In the genomic region with DNA sequence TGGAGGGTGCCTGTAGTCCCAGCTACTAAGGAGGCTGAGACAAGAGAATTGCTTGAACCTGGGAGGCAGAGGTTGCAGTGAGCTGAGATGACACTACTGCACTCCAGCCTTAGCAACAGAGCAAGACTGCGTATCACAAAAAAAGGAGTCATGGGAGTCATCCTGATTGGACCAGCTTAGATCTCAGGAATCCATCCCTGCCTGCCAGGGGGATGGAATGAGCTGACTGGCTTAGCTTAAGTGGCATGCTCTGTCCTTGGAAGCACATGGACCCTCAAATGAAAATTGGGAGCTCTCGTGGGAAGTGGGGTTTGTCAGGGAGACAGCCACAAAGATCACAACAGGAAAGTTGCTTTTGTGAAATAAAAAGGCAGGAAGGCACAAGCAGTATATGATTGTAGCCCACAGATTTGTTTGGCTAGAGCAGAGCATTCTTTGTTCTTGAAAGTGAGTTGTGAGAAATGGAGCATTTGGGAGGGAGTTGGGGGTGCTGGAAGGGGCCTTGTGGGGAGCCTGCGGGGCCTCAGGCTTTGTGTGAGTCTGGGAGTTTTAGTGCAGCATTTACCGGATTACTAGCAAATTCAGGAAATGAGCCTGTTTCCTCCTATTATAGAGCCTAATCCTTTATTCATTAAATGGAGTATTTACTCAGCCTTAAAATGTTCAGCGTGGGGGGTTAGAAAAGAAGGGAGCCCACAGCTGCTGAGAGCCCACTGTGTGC, we compare ENCODE assay signal across 8 cellular contexts. TPM values are rescaled to one million over a fixed set of nuclear protein-coding genes. Genes with fewer than 3 reads are reported as not detected.
DNase-seq lines count a peak whose midpoint lies in the region; ATAC-seq, FAIRE-seq and TF ChIP-seq lines count a peak whose summit lies in the region.

No MANE protein-coding gene starts in this region.

- no peak overlapping the region for H3K4me3 Mint-ChIP-seq in CD4-positive, CD25-positive, alpha-beta regulatory T cell
- H3K4me3 Mint-ChIP-seq in natural killer cell: no peak overlapping the region

- no peaks in the 10 kb centered on the region for H3K27me3 ChIP-seq in CD4-positive, CD25-positive, alpha-beta regulatory T cell (ENCODE audit: control insufficient read depth, insufficient read depth, low read length)
- H3K27me3 ChIP-seq in endothelial cell of umbilical vein (ENCODE audit: control insufficient read depth in 2 of 2, insufficient read depth in 2 of 2, low read length in 2 of 2) (no peaks in the 10 kb centered on the region), BE2C (no peaks in the 10 kb centered on the region)

- peak overlapping the region; percentile 36 for H2AFZ ChIP-seq in endothelial cell of umbilical vein (ENCODE audit: low read depth, low read length)

- H3K27ac Mint-ChIP-seq in CD4-positive, CD25-positive, alpha-beta regulatory T cell: peak overlapping the region; percentile 40 to 71 (median 70)
- H3K27ac Mint-ChIP-seq in natural killer cell: peak overlapping the region; percentile 12 to 75

- H3K36me3 ChIP-seq in CD4-positive, CD25-positive, alpha-beta regulatory T cell (ENCODE audit: control insufficient read depth, insufficient read depth, low read length): peaks cover 38% of the 10 kb centered on the region
- H3K36me3 ChIP-seq in endothelial cell of umbilical vein (ENCODE audit: control insufficient read depth in 2 of 2, extremely low read depth in 1 of 2, insufficient read depth in 2 of 2, low read length in 2 of 2) (no peaks in the 10 kb centered on the region), BE2C (no peaks in the 10 kb centered on the region)

- peak overlapping the region; percentile 61 for H3K4me2 ChIP-seq in endothelial cell of umbilical vein (ENCODE audit: insufficient read depth, low read length)

- H3K27ac ChIP-seq in CD4-positive, CD25-positive, alpha-beta regulatory T cell (ENCODE audit: insufficient read depth, low read length, poor library complexity, severe bottlenecking): no peak overlapping the region
- H3K27ac ChIP-seq in endothelial cell of umbilical vein (ENCODE audit: insufficient read depth, low read depth, low read length): peak overlapping the region; percentile 99

- dilution Hi-C loops in endothelial cell of umbilical vein (cut with MboI; ENCODE audit: extremely low pct_ligation_motif_present, low sequenced_read_pairs): no loop called here

- H3K9ac ChIP-seq in endothelial cell of umbilical vein (replicated peaks; ENCODE audit: extremely low read depth, insufficient read depth, low read length): peak overlapping the region; percentile 95

- H3K4me1 ChIP-seq in CD4-positive, CD25-positive, alpha-beta regulatory T cell (ENCODE audit: control insufficient read depth, insufficient read depth, low read length, poor library complexity, severe bottlenecking): peaks cover 23% of the 10 kb centered on the region
- H3K4me1 ChIP-seq in endothelial cell of umbilical vein (ENCODE audit: control insufficient read depth, extremely low read depth, insufficient read depth, low read length): peaks cover 45% of the 10 kb centered on the region
- H3K4me1 ChIP-seq in BE2C: no peaks in the 10 kb centered on the region

- POLR2A ChIA-PET in endothelial cell of umbilical vein (lab: Charles Lee): no interaction called here

- no peaks in the 10 kb centered on the region for H3K9me1 ChIP-seq in endothelial cell of umbilical vein (replicated peaks; ENCODE audit: control insufficient read depth, extremely low read depth, insufficient read depth, low read length)

- BruUV-seq in endothelial cell of umbilical vein (replicated peaks; lab: Mats Ljungman, UMichigan): TSS peak; percentile 64

- peaks cover 39% of the 10 kb centered on the region for H3K36me3 Mint-ChIP-seq in CD4-positive, CD25-positive, alpha-beta regulatory T cell
- no peaks in the 10 kb centered on the region for H3K36me3 Mint-ChIP-seq in natural killer cell

- H3K79me2 ChIP-seq in endothelial cell of umbilical vein (ENCODE audit: control insufficient read depth, insufficient read depth, low read length): no peaks in the 10 kb centered on the region

- intact Hi-C loops in endothelial cell of umbilical vein (cut with micrococcal nuclease) (loop anchor here (2.0 kb wide), 1 partner anchor 84 kb away; a partner anchor contains a TSS), natural killer cell (cut with micrococcal nuclease) (no loop called here)

- peak; percentile 63 for TF ChIP-seq POLR2A in endothelial cell of umbilical vein (IDR thresholded peaks at IDR 0.05; ENCODE audit: low read depth, low read length)

- H4K20me1 ChIP-seq in endothelial cell of umbilical vein (replicated peaks; ENCODE audit: control insufficient read depth, extremely low read depth, insufficient read depth, low read length): no peaks in the 10 kb centered on the region

- H3K4me3 ChIP-seq in CD4-positive, CD25-positive, alpha-beta regulatory T cell (ENCODE audit: low read depth, low read length): no peak overlapping the region
- H3K4me3 ChIP-seq in endothelial cell of umbilical vein (replicated peaks in 1 of 3; ENCODE audit: insufficient read depth in 1 of 3, low read depth in 1 of 3, low read length in 3 of 3): peak overlapping the region in 1 of 3 experiments; percentile 13
- no peak overlapping the region for H3K4me3 ChIP-seq in BE2C (ENCODE audit: low read depth, low read length)

- CTCF ChIA-PET in endothelial cell of umbilical vein (lab: Charles Lee): interaction anchor here (0.8 to 4.8 kb wide), 5 partner anchors 10 to 241 kb away, joined by 3 to 34 read pairs (median 4); a partner anchor contains a TSS

- peaks cover 15 to 45% (median 29%) of the 10 kb centered on the region in 4 donors for H3K4me1 Mint-ChIP-seq in CD4-positive, CD25-positive, alpha-beta regulatory T cell
- H3K4me1 Mint-ChIP-seq in natural killer cell: peaks cover 29 to 47% of the 10 kb centered on the region in 2 donors

- no peaks in the 10 kb centered on the region for H3K27me3 Mint-ChIP-seq in CD4-positive, CD25-positive, alpha-beta regulatory T cell
- no peaks in the 10 kb centered on the region for H3K27me3 Mint-ChIP-seq in natural killer cell (ENCODE audit: low read depth in 2 of 2)

- no peaks in the 10 kb centered on the region for H3K9me3 ChIP-seq in CD4-positive, CD25-positive, alpha-beta regulatory T cell (ENCODE audit: control insufficient read depth in 2 of 2, low read length in 2 of 2)
- H3K9me3 ChIP-seq in endothelial cell of umbilical vein (replicated peaks; ENCODE audit: control insufficient read depth, insufficient read depth, low read length) (no peaks in the 10 kb centered on the region), BE2C (no peaks in the 10 kb centered on the region)

- no peak for ATAC-seq in CD4-positive, CD25-positive, alpha-beta regulatory T cell (ENCODE audit: low read depth in 2 of 2)
- ATAC-seq in SK-N-SH treated with all-trans-retinoic acid at 6 μM for 48 hours (peak; percentile 90), natural killer cell (no peak), HG03521 (IDR thresholded peaks at IDR 0.05; ENCODE audit: unreplicated experiment) (no peak)

- H3K9me3 Mint-ChIP-seq in CD4-positive, CD25-positive, alpha-beta regulatory T cell: no peaks in the 10 kb centered on the region
- H3K9me3 Mint-ChIP-seq in natural killer cell: no peaks in the 10 kb centered on the region

- DNase-seq in CD4-positive, CD25-positive, alpha-beta regulatory T cell: no peak
- DNase-seq in endothelial cell of umbilical vein (ENCODE audit: low read depth, low spot score): peak; percentile 91
- DNase-seq in natural killer cell: no peak
- DNase-seq in SIG-M5 (lab: John Stamatoyannopoulos, UW): no peak
- DNase-seq in BE2C: no peak
- no peak for DNase-seq in NCI-H1417 treated with DMSO at 0.1 percent for 48 hours (lab: John Stamatoyannopoulos, UW)

- FAIRE-seq in endothelial cell of umbilical vein (lab: Jason Lieb, UNC): peak; percentile 83

- TF ChIP-seq CTCF in endothelial cell of umbilical vein (IDR thresholded peaks at IDR 0.05; ENCODE audit: extremely low read depth in 1 of 2, insufficient read depth in 1 of 2, low read depth in 1 of 2, low read length in 2 of 2) (no peak), natural killer cell (IDR thresholded peaks at IDR 0.05) (no peak), BE2C (IDR thresholded peaks at IDR 0.05; ENCODE audit: low read depth, low read length) (no peak)

TF ChIP-seq in endothelial cell of umbilical vein, 7 proteins besides CTCF, POLR2A, EP300 and RAD21:
- TF ChIP-seq POLR2AphosphoS5 (IDR thresholded peaks at IDR 0.05; ENCODE audit: insufficient read depth, low read depth, low read length): peak; percentile 63
- TF ChIP-seq, protein P1, sequence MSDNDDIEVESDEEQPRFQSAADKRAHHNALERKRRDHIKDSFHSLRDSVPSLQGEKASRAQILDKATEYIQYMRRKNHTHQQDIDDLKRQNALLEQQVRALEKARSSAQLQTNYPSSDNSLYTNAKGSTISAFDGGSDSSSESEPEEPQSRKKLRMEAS (IDR thresholded peaks at IDR 0.05; ENCODE audit: insufficient read depth, insufficient read length): peak; percentile 35
- no peak for TF ChIP-seq GATA2 (IDR thresholded peaks at IDR 0.05; ENCODE audit: insufficient read depth, insufficient read length, low read depth, low read length)
- peak; percentile 50 for TF ChIP-seq JUN (IDR thresholded peaks at IDR 0.05; ENCODE audit: borderline replicate concordance, insufficient read depth, insufficient read length, low read depth)
- TF ChIP-seq FOS (IDR thresholded peaks at IDR 0.05; ENCODE audit: borderline replicate concordance, insufficient read depth, low read length): peak; percentile 46

RNA-seq across cellular contexts. Expression of a gene that starts 30.7 kb away (rescaled TPM):
- 120 TPM for total RNA-seq in CD4-positive, CD25-positive, alpha-beta regulatory T cell
- polyA plus RNA-seq in CD4-positive, CD25-positive, alpha-beta regulatory T cell: 10 to 100 TPM; 45.2 to 62.7 (median 56.9) TPM
- total RNA-seq in endothelial cell of umbilical vein (52.4 and 65.6 TPM in 2 replicates), natural killer cell (100 to 1,000 TPM; 108 to 142 (median 110) TPM)
- 40.0 and 40.9 TPM in 2 replicates for polyA plus RNA-seq in endothelial cell of umbilical vein
- 31.5 and 40.3 TPM in 2 replicates for polyA plus RNA-seq in endothelial cell of umbilical vein (2011; cell fraction: cytosol; rRNA removed)
- 137 and 150 TPM in 2 replicates for polyA plus RNA-seq in endothelial cell of umbilical vein (2011; cell fraction: nucleus; rRNA removed)
- polyA plus RNA-seq in endothelial cell of umbilical vein (2012): 44.5 and 47.3 TPM in 2 replicates
- 86.1 and 98.5 TPM in 2 replicates for polyA minus RNA-seq in endothelial cell of umbilical vein
- 1.5 TPM for polyA minus RNA-seq in endothelial cell of umbilical vein (2011; cell fraction: cytosol; rRNA and poly(A)+ RNA removed)
- polyA minus RNA-seq in endothelial cell of umbilical vein (2011; cell fraction: nucleus; rRNA and poly(A)+ RNA removed): 79.7 and 109 TPM in 2 replicates
- 11.9 TPM for polyA plus RNA-seq in BE2C (2012; ENCODE audit: insufficient read depth, insufficient read length, low read depth)
